1 cellular context compared by ENCODE assay signal in genomic region chr17:38606646-38607611, GRCh38.
A peak's percentile ranks its signal among the peaks of the same experiment; 100 is the strongest.
TF ChIP-seq lines count a peak whose summit lies in the region.

No MANE protein-coding gene starts in this region.

TF ChIP-seq in HepG2, 621 proteins besides CTCF, POLR2A, EP300 and RAD21 (continued from another document and continues in another):
- no peak for TF ChIP-seq ZNF646 (CRISPR knock-in tag; IDR thresholded peaks at IDR 0.05)
- TF ChIP-seq ZNF503 (CRISPR knock-in tag; IDR thresholded peaks at IDR 0.05): no peak
- no peak for TF ChIP-seq RORA (CRISPR knock-in tag; IDR thresholded peaks at IDR 0.05)
- no peak for TF ChIP-seq SMC3 (IDR thresholded peaks at IDR 0.05; ENCODE audit: low read length)
- no peak for TF ChIP-seq ZNF576 (CRISPR knock-in tag; IDR thresholded peaks at IDR 0.05)
- no peak for TF ChIP-seq TERF1 (CRISPR knock-in tag; IDR thresholded peaks at IDR 0.05)
- TF ChIP-seq GTF2F1 (IDR thresholded peaks at IDR 0.05; ENCODE audit: low read length): no peak
- no peak for TF ChIP-seq PTBP1 (IDR thresholded peaks at IDR 0.05; ENCODE audit: low read depth, low read length, poor library complexity, severe bottlenecking)
- no peak for TF ChIP-seq ZNF276 (CRISPR knock-in tag; IDR thresholded peaks at IDR 0.05; ENCODE audit: low read depth)
- TF ChIP-seq ZNF615 (CRISPR knock-in tag; IDR thresholded peaks at IDR 0.05; ENCODE audit: borderline replicate concordance): no peak
- TF ChIP-seq JDP2 (CRISPR knock-in tag; IDR thresholded peaks at IDR 0.05; ENCODE audit: borderline replicate concordance): no peak
- no peak for TF ChIP-seq SIN3A (IDR thresholded peaks at IDR 0.05; ENCODE audit: borderline replicate concordance, low read depth, low read length)
- peak in 1 of 2 experiments; percentile 26; a peak in 1 of 4 replicates for TF ChIP-seq HMGXB4 (CRISPR knock-in tag; IDR thresholded peaks at IDR 0.05; ENCODE audit: borderline replicate concordance in 1 of 2, low read depth in 1 of 2)
- TF ChIP-seq CREBL2 (CRISPR knock-in tag; IDR thresholded peaks at IDR 0.05; ENCODE audit: borderline replicate concordance): no peak
- no peak for TF ChIP-seq FOSL1 (CRISPR knock-in tag; IDR thresholded peaks at IDR 0.05; ENCODE audit: borderline replicate concordance)
- no peak for TF ChIP-seq ZNF234 (CRISPR knock-in tag; conservative IDR thresholded peaks at IDR 0.05)
- no peak for TF ChIP-seq ESRRA (CRISPR knock-in tag; IDR thresholded peaks at IDR 0.05; ENCODE audit: low read depth)
- TF ChIP-seq POLR2G (IDR thresholded peaks at IDR 0.05; ENCODE audit: low read depth, low read length): no peak; the same call in 1 of the 2 replicates
- no peak for TF ChIP-seq TBP (CRISPR knock-in tag; IDR thresholded peaks at IDR 0.05)
- TF ChIP-seq ZNF567 (CRISPR knock-in tag; IDR thresholded peaks at IDR 0.05; ENCODE audit: borderline replicate concordance): no peak; the same call in 1 of the 2 replicates
- no peak for TF ChIP-seq DNMT3B (CRISPR knock-in tag; conservative IDR thresholded peaks at IDR 0.05)
- 0 out of 2 replicates have a peak, but pooled peaks have one; percentile 24 for TF ChIP-seq NCOA1 (CRISPR knock-in tag; IDR thresholded peaks at IDR 0.05)
- no peak for TF ChIP-seq PRDM10 (CRISPR knock-in tag; IDR thresholded peaks at IDR 0.05; ENCODE audit: low read depth)
- TF ChIP-seq ZFP62 (CRISPR knock-in tag; IDR thresholded peaks at IDR 0.05): no peak
- no peak for TF ChIP-seq IRX3 (CRISPR knock-in tag; IDR thresholded peaks at IDR 0.05; ENCODE audit: borderline replicate concordance, low read depth)
- TF ChIP-seq ATF2 (CRISPR knock-in tag; IDR thresholded peaks at IDR 0.05): no peak
- no peak for TF ChIP-seq PPARG (CRISPR knock-in tag; conservative IDR thresholded peaks at IDR 0.05)
- TF ChIP-seq ZFP90 (CRISPR knock-in tag; IDR thresholded peaks at IDR 0.05; ENCODE audit: borderline replicate concordance): 0 out of 2 replicates have a peak, but pooled peaks have one; percentile 52
- TF ChIP-seq KAT8 (CRISPR knock-in tag; IDR thresholded peaks at IDR 0.05): no peak
- 0 out of 2 replicates have a peak, but pooled peaks have one; percentile 73 for TF ChIP-seq ZNF354B (CRISPR knock-in tag; IDR thresholded peaks at IDR 0.05)
- peak; percentile 52; the same call in 1 of the 2 replicates for TF ChIP-seq ZC3H4 (CRISPR knock-in tag; IDR thresholded peaks at IDR 0.05; ENCODE audit: borderline replicate concordance)
- TF ChIP-seq PBX2 (CRISPR knock-in tag; IDR thresholded peaks at IDR 0.05): no peak
- no peak for TF ChIP-seq ZNF547 (CRISPR knock-in tag; IDR thresholded peaks at IDR 0.05)
